ENCODE assay signal across 26 cellular contexts in the genomic region with DNA sequence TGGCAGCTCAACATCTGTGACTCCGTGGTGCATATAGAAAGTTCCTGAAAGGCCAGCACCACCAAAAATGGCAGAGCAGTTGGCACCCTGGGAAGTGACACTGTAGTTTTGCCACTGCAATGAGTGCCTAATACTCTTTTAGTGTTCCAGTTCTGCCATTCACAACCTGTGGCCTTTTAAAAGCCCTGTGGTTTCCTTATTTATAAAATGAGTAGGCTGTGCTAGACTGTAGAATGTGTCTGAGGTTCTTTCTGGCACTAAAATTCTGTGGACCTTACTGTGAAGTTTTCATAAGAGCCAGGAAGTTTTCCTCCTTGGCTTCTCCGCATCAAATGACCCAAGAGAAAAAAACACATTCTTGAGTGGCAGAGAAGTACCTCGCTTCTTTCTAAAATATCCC.
DNase-seq lines count a peak whose midpoint lies in the region; ATAC-seq, FAIRE-seq and TF ChIP-seq lines count a peak whose summit lies in the region.
"Had no signal": no experiment of that assay in that cellular context is flagged by ENCODE, and none has a peak within 500 bp of the region (broad histone marks: within the 10 kb centered on the region; RNA-seq: fewer than 3 reads in every experiment).

No MANE protein-coding gene starts in this region.

- in situ Hi-C loops in gastrocnemius medialis (cut with MboI; ENCODE audit: low sequenced_read_pairs in 4 of 4) = no loop called here

- H3K9ac ChIP-seq in OCI-LY3 (ENCODE audit: low read length) = no peak overlapping the region
- H3K9ac ChIP-seq: BLaER1 treated with 17β-estradiol and CSF1 and Interleukin-3, amounts not matched to agents 10 nM and 100 nM had no signal

- no peaks in the 10 kb centered on the region for H3F3A ChIP-seq in PC-9 (ENCODE audit: insufficient read depth, low read depth)

- TF ChIP-seq POLR2A in gastrocnemius medialis (IDR thresholded peaks at IDR 0.05) = no peak

- no peak for FAIRE-seq in RCC 7860 (lab: Jason Lieb, UNC)
- FAIRE-seq: colon, GM18507, HTR-8/SVneo had no signal

- POLR2A ChIA-PET in BJ (lab: Charles Lee) (no interaction called here), PC-9 (lab: Charles Lee; ENCODE audit: unreplicated experiment) (no interaction called here)

- H2AFZ ChIP-seq in OCI-LY3 (ENCODE audit: low read depth, low read length) = 0 out of 2 replicates have a peak overlapping the region, but pooled peaks have one; percentile 34
- H2AFZ ChIP-seq in PC-9 = no peak overlapping the region; the same call in 1 of the 2 replicates

- DNase-seq in BJ (ENCODE audit: low read depth) (peak; percentile 9), fibroblast of villous mesenchyme (ENCODE audit: low read depth) (peak; percentile 52), gastrocnemius medialis (no peak), HuH-7.5 (ENCODE audit: low spot score) (no peak), NCI-H2029 treated with DMSO at 0.1 percent for 48 hours (lab: John Stamatoyannopoulos, UW) (no peak), PC-9 (no peak), RCC 7860 (ENCODE audit: low spot score) (no peak)
- DNase-seq: activated B cell treated with CpG ODN at 0.5 μM for 24 hours; activated naive CD4-positive, alpha-beta T cell; activated T-cell treated with anti-CD3 and anti-CD28 coated beads, Interleukin-2, amount 50 U/mL, for 72 hours; COR-L47; DMS79; effector CD4-positive, alpha-beta T cell; foreskin keratinocyte; HCEC 1CT; Karpas-422; SIG-M5; stimulated activated naive CD8-positive, alpha-beta T cell treated with anti-CD3 and anti-CD28 coated beads, Interleukin-15, Interleukin-2, amounts not matched to agents 100 U/mL and 50 U/mL, for 24 hours; SW 1271 had no signal

- H3K4me2 ChIP-seq in OCI-LY3 (ENCODE audit: low read length) = no peak overlapping the region
- H3K4me2 ChIP-seq in PC-9 = no peak overlapping the region
- H3K4me2 ChIP-seq: BLaER1 treated with 17β-estradiol and CSF1 and Interleukin-3, amounts not matched to agents 10 nM and 100 nM had no signal

- ATAC-seq in gastrocnemius medialis = peak; percentile 43 to 63
- ATAC-seq: activated T-cell treated with anti-CD3 and anti-CD28 coated beads, Interleukin-2, amount 50 U/mL, for 72 hours; foreskin keratinocyte; stimulated activated naive CD8-positive, alpha-beta T cell treated with anti-CD3 and anti-CD28 coated beads, Interleukin-15, Interleukin-2, amounts not matched to agents 100 U/mL and 50 U/mL, for 24 hours had no signal

- H4K20me1 ChIP-seq in OCI-LY3 (ENCODE audit: insufficient read depth, low read length) (no peaks in the 10 kb centered on the region), PC-9 (ENCODE audit: insufficient read depth) (no peaks in the 10 kb centered on the region)
- H4K20me1 ChIP-seq: BLaER1 treated with 17β-estradiol and CSF1 and Interleukin-3, amounts not matched to agents 10 nM and 100 nM had no signal

- H3K9me3 ChIP-seq in OCI-LY3 (ENCODE audit: insufficient read depth, low read length) = no peaks in the 10 kb centered on the region
- H3K9me3 ChIP-seq in gastrocnemius medialis = no peaks in the 10 kb centered on the region
- no peaks in the 10 kb centered on the region for H3K9me3 ChIP-seq in PC-9 (ENCODE audit: insufficient read depth, low read depth)
- H3K9me3 ChIP-seq: BLaER1 treated with 17β-estradiol and CSF1 and Interleukin-3, amounts not matched to agents 10 nM and 100 nM; vagina had no signal

- no TSS peak for BruUV-seq in PC-9 (replicated peaks; lab: Mats Ljungman, UMichigan)

- H3K4me3 ChIP-seq in BJ (ENCODE audit: low read depth, low read length) = no peak overlapping the region
- no peak overlapping the region for H3K4me3 ChIP-seq in OCI-LY3 (ENCODE audit: low read length)
- no peak overlapping the region for H3K4me3 ChIP-seq in fibroblast of villous mesenchyme (ENCODE audit: low read depth, low read length)
- no peak overlapping the region for H3K4me3 ChIP-seq in gastrocnemius medialis
- H3K4me3 ChIP-seq in PC-9 = no peak overlapping the region
- H3K4me3 ChIP-seq: BLaER1 treated with 17β-estradiol and CSF1 and Interleukin-3, amounts not matched to agents 10 nM and 100 nM; lung; vagina had no signal

- H3K27ac ChIP-seq in OCI-LY3 (ENCODE audit: low read length) = no peak overlapping the region
- peak overlapping the region in 3 of 4 donors; percentile 40 to 53 (median 50) for H3K27ac ChIP-seq in gastrocnemius medialis
- no peak overlapping the region for H3K27ac ChIP-seq in PC-9
- H3K27ac ChIP-seq: BLaER1 treated with 17β-estradiol and CSF1 and Interleukin-3, amounts not matched to agents 10 nM and 100 nM; foreskin keratinocyte had no signal

- CTCF ChIA-PET in BJ (lab: Yijun Ruan, JAX) (no interaction called here), PC-9 (lab: Charles Lee) (no interaction called here)

- no peak for TF ChIP-seq CTCF in BJ (IDR thresholded peaks at IDR 0.05; ENCODE audit: insufficient read depth, low read depth, low read length)
- TF ChIP-seq CTCF in OCI-LY3 (IDR thresholded peaks at IDR 0.05; ENCODE audit: low read depth, low read length) = no peak
- TF ChIP-seq CTCF in fibroblast of villous mesenchyme (IDR thresholded peaks at IDR 0.05; ENCODE audit: insufficient read depth, low read depth, low read length) = no peak
- no peak for TF ChIP-seq CTCF in gastrocnemius medialis (IDR thresholded peaks at IDR 0.05 in 4 of 5, conservative IDR thresholded peaks at IDR 0.05 in 1 of 5)
- no peak for TF ChIP-seq CTCF in PC-9 (conservative IDR thresholded peaks at IDR 0.05)

- H3K4me1 ChIP-seq in OCI-LY3 (ENCODE audit: low read length) = peaks cover 26% of the 10 kb centered on the region
- H3K4me1 ChIP-seq in gastrocnemius medialis = peaks cover 0 to 15% of the 10 kb centered on the region in 2 donors
- no peaks in the 10 kb centered on the region for H3K4me1 ChIP-seq in PC-9 (replicated peaks; ENCODE audit: insufficient read depth)
- H3K4me1 ChIP-seq: foreskin keratinocyte, vagina had no signal

- intact Hi-C loops in gastrocnemius medialis (cut with DNase I; ENCODE audit: low total_unique reads) (no loop called here), PC-9 (cut with micrococcal nuclease; ENCODE audit: unreplicated experiment) (no loop called here)

- peaks cover 16% of the 10 kb centered on the region for H3K36me3 ChIP-seq in BJ (ENCODE audit: control insufficient read depth, insufficient read depth, low read length)
- peaks cover 4% of the 10 kb centered on the region for H3K36me3 ChIP-seq in OCI-LY3 (replicated peaks; ENCODE audit: low read depth, low read length)
- H3K36me3 ChIP-seq in gastrocnemius medialis = peaks cover 0 to 11% of the 10 kb centered on the region in 2 donors
- H3K36me3 ChIP-seq in PC-9 (ENCODE audit: low read depth) = no peaks in the 10 kb centered on the region
- H3K36me3 ChIP-seq: BLaER1 treated with 17β-estradiol and CSF1 and Interleukin-3, amounts not matched to agents 10 nM and 100 nM; vagina had no signal

- 0 out of 2 replicates have a peak, but pooled peaks cover 4% of the 10 kb centered on the region for H3K9me2 ChIP-seq in PC-9 (ENCODE audit: insufficient read depth)

- H3K27me3 ChIP-seq in BJ (ENCODE audit: control insufficient read depth, insufficient read depth, low read length) (no peaks in the 10 kb centered on the region), OCI-LY3 (ENCODE audit: low read depth, low read length) (no peaks in the 10 kb centered on the region), gastrocnemius medialis (no peaks in the 10 kb centered on the region), PC-9 (ENCODE audit: insufficient read depth, low read depth) (no peaks in the 10 kb centered on the region)
- H3K27me3 ChIP-seq: BLaER1 treated with 17β-estradiol and CSF1 and Interleukin-3, amounts not matched to agents 10 nM and 100 nM; foreskin keratinocyte; vagina had no signal

- no peaks in the 10 kb centered on the region for H3K79me2 ChIP-seq in OCI-LY3 (ENCODE audit: low read length)
- no peaks in the 10 kb centered on the region for H3K79me2 ChIP-seq in PC-9 (ENCODE audit: low read depth)

Comparison
In these comparisons a context has a peak if more than half of its experiments do, and no peak if none do; other contexts are left out.
1. DNase-seq: peak in BJ (single experiment) and fibroblast of villous mesenchyme (single experiment); none in gastrocnemius medialis (0 of 2), HuH-7.5 (single experiment), NCI-H2029 treated with DMSO at 0.1 percent for 48 hours (single experiment), PC-9 (0 of 2) and RCC 7860 (single experiment).
2. H3K27ac ChIP-seq: peak in gastrocnemius medialis (3 of 4); none in OCI-LY3 (single experiment) and PC-9 (single experiment).